ENCODE assay signal across 9 cellular contexts in genomic region chr11:69950120-69950519, GRCh38.
DNase-seq lines count a peak whose midpoint lies in the region; TF ChIP-seq lines count a peak whose summit lies in the region.
"Had no signal": no experiment of that assay in that cellular context is flagged by ENCODE, and none has a peak within 500 bp of the region (broad histone marks: within the 10 kb centered on the region; RNA-seq: fewer than 3 reads in every experiment).

No MANE protein-coding gene starts in this region.

- no peak overlapping the region for H3K4me3 ChIP-seq in Jurkat, Clone E6-1 (ENCODE audit: low read length)
- H3K4me3 ChIP-seq in brain microvascular endothelial cell (ENCODE audit: low read depth, low read length) (no peak overlapping the region), neural cell (ENCODE audit: low read length) (no peak overlapping the region)

- H3K36me3 ChIP-seq in brain microvascular endothelial cell (replicated peaks), result no peaks in the 10 kb centered on the region
- no peaks in the 10 kb centered on the region for H3K36me3 ChIP-seq in neural cell (ENCODE audit: insufficient read depth, low read length)

- H2AFZ ChIP-seq in neural cell (ENCODE audit: low read depth, low read length), result no peak overlapping the region

- H3K9me3 ChIP-seq in neural cell (ENCODE audit: low read length), result no peaks in the 10 kb centered on the region

- H3K27me3 ChIP-seq in brain microvascular endothelial cell (replicated peaks) (no peaks in the 10 kb centered on the region), neural cell (ENCODE audit: insufficient read depth, low read depth, low read length) (no peaks in the 10 kb centered on the region)

- peak; percentile 16 for DNase-seq in NCI-H1105 treated with DMSO at 0.1 percent for 48 hours (lab: John Stamatoyannopoulos, UW)
- DNase-seq in NCI-H1105 (lab: John Stamatoyannopoulos, UW), result no peak
- peak; percentile 22 for DNase-seq in Jurkat, Clone E6-1 (ENCODE audit: low read depth, low spot score)
- peak; percentile 25 for DNase-seq in brain microvascular endothelial cell
- DNase-seq in NCI-H2029 treated with DMSO at 0.1 percent for 48 hours (lab: John Stamatoyannopoulos, UW), result no peak
- no peak for DNase-seq in kidney glomerular epithelial cell (lab: John Stamatoyannopoulos, UW)
- no peak for DNase-seq in cerebellar nuclear complex (lab: John Stamatoyannopoulos, UW)

- in situ Hi-C loops in brain microvascular endothelial cell (cut with HindIII; ENCODE audit: low pct_ligation_motif_present, low sequenced_read_pairs), result no loop called here

- no peak for TF ChIP-seq EP300 in neural cell (conservative IDR thresholded peaks at IDR 0.05; ENCODE audit: poor library complexity, severe bottlenecking)

- H4K20me1 ChIP-seq in neural cell (ENCODE audit: insufficient read depth), result no peaks in the 10 kb centered on the region

- H3K4me2 ChIP-seq in neural cell (ENCODE audit: low read length), result no peak overlapping the region

- no peaks in the 10 kb centered on the region for H3K9me2 ChIP-seq in neural cell (ENCODE audit: insufficient read depth, low read length)

- no peak overlapping the region for H3K9ac ChIP-seq in neural cell (ENCODE audit: low read length)

- TF ChIP-seq RAD21 in neural cell (conservative IDR thresholded peaks at IDR 0.05), result no peak

- H3K27ac ChIP-seq in brain microvascular endothelial cell (no peak overlapping the region), neural cell (ENCODE audit: low read length) (no peak overlapping the region)
- H3K27ac ChIP-seq: C4-2B had no signal

- H3F3A ChIP-seq in neural cell (ENCODE audit: insufficient read depth, low read length, poor library complexity, severe bottlenecking), result no peaks in the 10 kb centered on the region

- no peaks in the 10 kb centered on the region for H3K79me2 ChIP-seq in neural cell (replicated peaks; ENCODE audit: insufficient read depth, low read length)

- TF ChIP-seq CTCF in brain microvascular endothelial cell (IDR thresholded peaks at IDR 0.05; ENCODE audit: low read depth, low read length, missing control alignments), result peak; percentile 77
- TF ChIP-seq CTCF in neural cell (IDR thresholded peaks at IDR 0.05; ENCODE audit: poor library complexity, severe bottlenecking), result peak; percentile 23

TF ChIP-seq in neural cell, 6 proteins besides CTCF, POLR2A, EP300 and RAD21:
- TF ChIP-seq MXI1 (conservative IDR thresholded peaks at IDR 0.05; ENCODE audit: poor library complexity, severe bottlenecking) (no peak), REST (IDR thresholded peaks at IDR 0.05; ENCODE audit: borderline replicate concordance) (no peak), POLR2AphosphoS5 (IDR thresholded peaks at IDR 0.05) (no peak), EZH2 (IDR thresholded peaks at IDR 0.05; ENCODE audit: borderline replicate concordance, insufficient read depth, low read length, poor library complexity, severe bottlenecking) (no peak), SMC3 (conservative IDR thresholded peaks at IDR 0.05; ENCODE audit: poor library complexity) (no peak), TAF1 (IDR thresholded peaks at IDR 0.05; ENCODE audit: low read depth) (no peak)

Comparison
In these comparisons a context has a peak if more than half of its experiments do, and no peak if none do; other contexts are left out.
1. DNase-seq: peak in NCI-H1105 treated with DMSO at 0.1 percent for 48 hours (single experiment), Jurkat, Clone E6-1 (single experiment) and brain microvascular endothelial cell (single experiment); none in NCI-H1105 (single experiment), NCI-H2029 treated with DMSO at 0.1 percent for 48 hours (single experiment), kidney glomerular epithelial cell (single experiment) and cerebellar nuclear complex (0 of 2).